Comparison of ENCODE assay signal across 8 cellular contexts in the genomic region with DNA sequence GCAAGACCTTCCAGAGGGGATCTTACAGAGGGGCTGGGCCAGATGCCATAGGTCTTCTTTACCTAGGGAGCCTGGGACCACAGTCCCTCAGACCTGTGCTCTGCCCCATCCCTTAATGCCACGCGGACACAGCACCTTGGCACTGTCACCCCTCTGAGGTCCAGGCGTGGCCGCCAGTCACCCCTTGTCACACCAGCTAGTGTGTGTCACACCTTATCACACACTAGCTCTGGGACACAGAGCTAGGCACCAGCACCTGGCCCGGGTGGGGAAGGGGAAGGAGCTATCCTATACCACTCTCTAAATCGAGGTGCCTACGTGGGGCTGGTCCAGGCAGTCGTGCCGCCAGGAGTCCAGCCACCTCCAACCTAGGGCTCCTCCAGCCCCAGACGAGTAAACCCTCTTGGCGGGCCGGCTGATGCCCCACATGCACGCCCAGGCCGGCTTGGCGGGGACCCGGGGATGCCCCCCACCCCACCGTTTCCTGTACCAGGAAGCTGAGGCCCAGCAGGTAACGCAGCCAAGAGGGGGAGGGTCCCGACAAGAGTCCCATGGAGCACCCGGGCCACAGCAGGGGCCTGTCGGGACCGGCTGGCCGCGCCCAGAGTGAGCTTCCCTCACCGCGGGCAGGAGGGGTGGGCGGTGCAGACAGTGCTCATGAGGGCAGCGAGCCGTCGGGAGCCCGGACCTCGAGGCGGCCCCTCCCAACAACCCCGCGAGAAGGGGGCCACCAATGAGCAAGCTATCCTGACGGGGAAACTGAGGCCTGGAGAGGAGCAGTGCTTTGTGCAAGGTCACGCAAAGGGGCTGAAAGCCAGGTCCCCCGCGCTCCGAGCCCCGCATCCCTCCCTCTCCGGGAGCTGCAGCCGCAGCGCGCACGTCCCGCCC. TPM values are rescaled to one million over a fixed set of nuclear protein-coding genes. Genes with fewer than 3 reads are reported as not detected.
DNase-seq lines count a peak whose midpoint lies in the region; ATAC-seq and TF ChIP-seq lines count a peak whose summit lies in the region.

No MANE protein-coding gene starts in this region.

- H3K27ac Mint-ChIP-seq in Calu3 (ENCODE audit: unreplicated experiment) = peak overlapping the region; percentile 54
- H3K27ac Mint-ChIP-seq in T-helper 1 cell treated with Interleukin-12 subunit alpha and Interleukin-12 subunit beta and Interleukin-4 antibody, amounts not matched to agents 30 μg/mL and 1 μg/mL, for 36 hours = no peak overlapping the region
- H3K27ac Mint-ChIP-seq in chondrocyte (ENCODE audit: unreplicated experiment) = no peak overlapping the region

- H3K9me3 Mint-ChIP-seq in Calu3 (ENCODE audit: low read depth, unreplicated experiment) (no peaks in the 10 kb centered on the region), chondrocyte (ENCODE audit: low read depth) (no peaks in the 10 kb centered on the region)
- no peaks in the 10 kb centered on the region for H3K9me3 Mint-ChIP-seq in T-helper 1 cell treated with Interleukin-12 subunit alpha and Interleukin-12 subunit beta and Interleukin-4 antibody, amounts not matched to agents 30 μg/mL and 1 μg/mL, for 36 hours

- H3K4me3 ChIP-seq in lower leg skin (ENCODE audit: low read depth, poor library complexity, severe bottlenecking) = peak overlapping the region; percentile 43

- TF ChIP-seq CTCF in Calu3 (IDR thresholded peaks at IDR 0.05; ENCODE audit: unreplicated experiment) (no peak), chondrocyte (IDR thresholded peaks at IDR 0.05) (no peak), lower leg skin (IDR thresholded peaks at IDR 0.05) (no peak)

- CTCF ChIA-PET in Calu3 (lab: Charles Lee) = interaction anchor here (1.5 kb wide), 1 partner anchor 73 kb away, joined by 6 read pairs; a partner anchor contains a TSS

- no peaks in the 10 kb centered on the region for H3K4me1 Mint-ChIP-seq in Calu3 (ENCODE audit: low read depth, unreplicated experiment)
- H3K4me1 Mint-ChIP-seq in T-helper 1 cell treated with Interleukin-12 subunit alpha and Interleukin-12 subunit beta and Interleukin-4 antibody, amounts not matched to agents 30 μg/mL and 1 μg/mL, for 36 hours (ENCODE audit: low read depth) = peaks cover 9% of the 10 kb centered on the region
- H3K4me1 Mint-ChIP-seq in chondrocyte (ENCODE audit: low read depth) = peaks cover 27% of the 10 kb centered on the region

- no TSS peak for BruUV-seq in Calu3 (replicated peaks; lab: Mats Ljungman, UMichigan)

- H3K4me3 Mint-ChIP-seq in Calu3 (ENCODE audit: low read depth, unreplicated experiment) (peak overlapping the region; percentile 80), chondrocyte (ENCODE audit: unreplicated experiment) (peak overlapping the region; percentile 69)
- H3K4me3 Mint-ChIP-seq in T-helper 1 cell treated with Interleukin-12 subunit alpha and Interleukin-12 subunit beta and Interleukin-4 antibody, amounts not matched to agents 30 μg/mL and 1 μg/mL, for 36 hours = peak overlapping the region; percentile 67

- DNase-seq in Calu3 (peak; percentile 35), chondrocyte (ENCODE audit: low spot score) (peak; percentile 90), lower leg skin (ENCODE audit: low spot score in 2 of 2) (peak in 1 of 2 donors; percentile 30), SKM-1 treated with dmso at 0.1 percent for 144 hours (lab: John Stamatoyannopoulos, UW; ENCODE audit: unreplicated experiment) (no peak)
- DNase-seq in stimulated activated naive CD4-positive, alpha-beta T cell (lab: John Stamatoyannopoulos, UW) = peak; percentile 9 to 38 (median 26)

- H3K36me3 Mint-ChIP-seq in Calu3 (ENCODE audit: insufficient read depth, unreplicated experiment) = peaks cover 29% of the 10 kb centered on the region
- no peaks in the 10 kb centered on the region for H3K36me3 Mint-ChIP-seq in T-helper 1 cell treated with Interleukin-12 subunit alpha and Interleukin-12 subunit beta and Interleukin-4 antibody, amounts not matched to agents 30 μg/mL and 1 μg/mL, for 36 hours (ENCODE audit: low read depth)
- H3K36me3 Mint-ChIP-seq in chondrocyte (ENCODE audit: low read depth) = no peaks in the 10 kb centered on the region

- H3K27me3 Mint-ChIP-seq in Calu3 (ENCODE audit: unreplicated experiment) (no peaks in the 10 kb centered on the region), chondrocyte (ENCODE audit: low read depth) (no peaks in the 10 kb centered on the region)
- peaks cover 5% of the 10 kb centered on the region for H3K27me3 Mint-ChIP-seq in T-helper 1 cell treated with Interleukin-12 subunit alpha and Interleukin-12 subunit beta and Interleukin-4 antibody, amounts not matched to agents 30 μg/mL and 1 μg/mL, for 36 hours (ENCODE audit: low read depth)

- ATAC-seq in HG02642 (IDR thresholded peaks at IDR 0.05; ENCODE audit: poor library complexity, unreplicated experiment) (peak; percentile 9), HG03097 (IDR thresholded peaks at IDR 0.05; ENCODE audit: low FRiP score, unreplicated experiment) (no peak)

- intact Hi-C loops in Calu3 (cut with micrococcal nuclease; ENCODE audit: unreplicated experiment) (loop anchor here (2.0 to 5.0 kb wide), 3 partner anchors 45 to 73 kb away; a partner anchor contains a TSS), lower leg skin (cut with DNase I; ENCODE audit: low total_unique reads) (no loop called here)

- WGBS in lower leg skin, 2 donors = 0 to 16% methylated on average over 13 to 32 of the region's 47 CpGs

- TF ChIP-seq POLR2A in lower leg skin (IDR thresholded peaks at IDR 0.05) = no peak

RNA-seq across cellular contexts. Expression of a gene that starts 0.6 kb away (rescaled TPM):
- total RNA-seq in Calu3 (2022) (24.3 and 30.6 TPM in 2 replicates), chondrocyte (10.1 to 17.4 TPM (median 10.2 TPM) in 3 replicates), lower leg skin (10 to 100 TPM; 20.8 to 31.4 (median 25.4) TPM)
